ENCODE assay signal across 23 cellular contexts in genomic region chr1:246074421-246074820, GRCh38.
DNase-seq lines count a peak whose midpoint lies in the region; FAIRE-seq and TF ChIP-seq lines count a peak whose summit lies in the region.
"Had no signal": no experiment of that assay in that cellular context is flagged by ENCODE, and none has a peak within 500 bp of the region (broad histone marks: within the 10 kb centered on the region; RNA-seq: fewer than 3 reads in every experiment).

No MANE protein-coding gene starts in this region.

- POLR2A ChIA-PET in A673 (lab: Charles Lee; ENCODE audit: low non-redundant PET), result no interaction called here

- peaks cover 66% of the 10 kb centered on the region for H3K4me1 Mint-ChIP-seq in chondrocyte (ENCODE audit: low read depth)
- H3K4me1 Mint-ChIP-seq: B cell had no signal

- H3K79me1 ChIP-seq in mesendoderm (ENCODE audit: low read length), result no peaks in the 10 kb centered on the region

- no peaks in the 10 kb centered on the region for H3K79me2 ChIP-seq in mesendoderm (ENCODE audit: control insufficient read depth, insufficient read depth, low read length)

- WGBS in mesendoderm (ENCODE audit: extremely low coverage, insufficient coverage, low lambda C conversion rate), result no CpG with 5 or more reads among the region's 2 CpGs

- no peaks in the 10 kb centered on the region for H3K9me3 ChIP-seq in A673 (ENCODE audit: low read depth, low read length, poor library complexity, severe bottlenecking)
- H3K9me3 ChIP-seq: A549, BLaER1, Caco-2 had no signal

- H3K27ac ChIP-seq in mesendoderm (ENCODE audit: low read depth, low read length) (no peak overlapping the region), A673 (ENCODE audit: low read depth, low read length, poor library complexity, severe bottlenecking) (no peak overlapping the region)
- H3K27ac ChIP-seq: A549, BLaER1, C4-2B, GM23248 had no signal

- H3K56ac ChIP-seq in mesendoderm (ENCODE audit: low read length), result peak overlapping the region; percentile 2

- no peaks in the 10 kb centered on the region for H3K27me3 Mint-ChIP-seq in chondrocyte (ENCODE audit: low read depth)
- H3K27me3 Mint-ChIP-seq: B cell; CD4-positive, CD25-positive, alpha-beta regulatory T cell had no signal

- no peak for FAIRE-seq in RCC 7860 (lab: Jason Lieb, UNC)
- FAIRE-seq: A549, GM12878, GM19239 had no signal

- no peak overlapping the region for H3K23ac ChIP-seq in mesendoderm (ENCODE audit: low read length)

- H3K36me3 Mint-ChIP-seq in chondrocyte (ENCODE audit: low read depth), result no peaks in the 10 kb centered on the region

- no peak overlapping the region for H3K4me2 ChIP-seq in mesendoderm (ENCODE audit: low read length)
- H3K4me2 ChIP-seq: A549, BLaER1 had no signal

- H2BK120ac ChIP-seq in mesendoderm (ENCODE audit: low read depth, low read length), result peak overlapping the region; percentile 96

- no peak overlapping the region for H4K5ac ChIP-seq in mesendoderm (ENCODE audit: low read length)

- no peak overlapping the region for H3K4me3 Mint-ChIP-seq in chondrocyte (ENCODE audit: unreplicated experiment)
- H3K4me3 Mint-ChIP-seq: B cell; CD4-positive, CD25-positive, alpha-beta regulatory T cell; CD8-positive, alpha-beta T cell; H9 had no signal

- no peak for TF ChIP-seq CTCF in chondrocyte (IDR thresholded peaks at IDR 0.05)
- TF ChIP-seq CTCF in A673 (conservative IDR thresholded peaks at IDR 0.05; ENCODE audit: low read depth, low read length), result no peak

- no peaks in the 10 kb centered on the region for H3K36me3 ChIP-seq in mesendoderm (ENCODE audit: control insufficient read depth, insufficient read depth, low read length)
- H3K36me3 ChIP-seq in A673 (ENCODE audit: insufficient read depth, low read length, poor library complexity, severe bottlenecking), result no peaks in the 10 kb centered on the region
- H3K36me3 ChIP-seq: BLaER1 had no signal

- H3K9me3 Mint-ChIP-seq in chondrocyte (ENCODE audit: low read depth), result no peaks in the 10 kb centered on the region
- H3K9me3 Mint-ChIP-seq: H9 had no signal

- DNase-seq in chondrocyte (ENCODE audit: low spot score) (no peak), fibroblast of peridontal ligament (ENCODE audit: extremely low read depth) (peak; percentile 57), mesendoderm (no peak), pons (ENCODE audit: low spot score) (peak; percentile 17), A673 (ENCODE audit: low spot score) (no peak), NCI-H446 treated with DMSO at 0.1 percent for 48 hours (lab: John Stamatoyannopoulos, UW) (no peak), RCC 7860 (ENCODE audit: low spot score) (no peak), amygdala (lab: John Stamatoyannopoulos, UW) (no peak)
- DNase-seq: 8988T; Caco-2; CD4-positive, CD25-positive, alpha-beta regulatory T cell; CD8-positive, alpha-beta T cell; DMS153; EL; GDM1; GM23248; H9 had no signal

- peak overlapping the region; percentile 55 for H3K4ac ChIP-seq in mesendoderm (ENCODE audit: low read depth, low read length)

- H3K27ac Mint-ChIP-seq in chondrocyte (ENCODE audit: unreplicated experiment), result peak overlapping the region; percentile 50
- H3K27ac Mint-ChIP-seq: B cell; CD4-positive, CD25-positive, alpha-beta regulatory T cell; CD8-positive, alpha-beta T cell had no signal

- no TSS peak for BruUV-seq in A673 (replicated peaks; lab: Mats Ljungman, UMichigan)

- H3K4me1 ChIP-seq in mesendoderm (ENCODE audit: control insufficient read depth, low read depth, low read length) (no peaks in the 10 kb centered on the region), A673 (ENCODE audit: insufficient read depth, low read length, poor library complexity, severe bottlenecking) (no peaks in the 10 kb centered on the region)
- H3K4me1 ChIP-seq: A549 had no signal

- intact Hi-C loops in A673 (cut with micrococcal nuclease; ENCODE audit: unreplicated experiment), result no loop called here

- no peak overlapping the region for H4K8ac ChIP-seq in mesendoderm (ENCODE audit: low read depth, low read length)

- no peaks in the 10 kb centered on the region for H3K27me3 ChIP-seq in mesendoderm (ENCODE audit: insufficient read depth, low read length, poor library complexity)
- H3K27me3 ChIP-seq in A673 (replicated peaks; ENCODE audit: insufficient read depth, low read depth, low read length, poor library complexity), result no peaks in the 10 kb centered on the region
- H3K27me3 ChIP-seq: BLaER1 had no signal

- H3K4me3 ChIP-seq in mesendoderm (ENCODE audit: low read length) (no peak overlapping the region), A673 (ENCODE audit: low read depth, low read length, poor library complexity, severe bottlenecking) (no peak overlapping the region)
- H3K4me3 ChIP-seq: A549, BLaER1, GM12878, GM23248 had no signal

- CTCF ChIA-PET in A673 (lab: Charles Lee), result no interaction called here

- H3K9ac ChIP-seq in mesendoderm (ENCODE audit: low read length), result no peak overlapping the region
- H3K9ac ChIP-seq: BLaER1, GM23248 had no signal

- no peak overlapping the region for H2AK5ac ChIP-seq in mesendoderm (ENCODE audit: low read length)

- no peak overlapping the region for H2BK5ac ChIP-seq in mesendoderm (ENCODE audit: low read length)

- H3K18ac ChIP-seq in mesendoderm (ENCODE audit: low read length), result peak overlapping the region; percentile 84

- H2BK15ac ChIP-seq in mesendoderm (replicated peaks; ENCODE audit: low read depth), result no peak overlapping the region

Comparison
In these comparisons a context has a peak if more than half of its experiments do, and no peak if none do; other contexts are left out.
1. DNase-seq: peak in fibroblast of peridontal ligament (single experiment) and pons (single experiment); none in chondrocyte (single experiment), mesendoderm (single experiment), A673 (single experiment), NCI-H446 treated with DMSO at 0.1 percent for 48 hours (single experiment), RCC 7860 (single experiment) and amygdala (0 of 56).